19 cellular contexts compared by ENCODE assay signal in genomic region chr4:110778526-110778925, GRCh38.
A peak's percentile ranks its signal among the peaks of the same experiment; 100 is the strongest.
DNase-seq lines count a peak whose midpoint lies in the region; ATAC-seq, FAIRE-seq and TF ChIP-seq lines count a peak whose summit lies in the region.
"Had no signal": no experiment of that assay in that cellular context is flagged by ENCODE, and none has a peak within 500 bp of the region (broad histone marks: within the 10 kb centered on the region; RNA-seq: fewer than 3 reads in every experiment).

No MANE protein-coding gene starts in this region.

- no peak overlapping the region for H3K9ac ChIP-seq in astrocyte (ENCODE audit: low read length)
- H3K9ac ChIP-seq in mesenchymal stem cell (ENCODE audit: low read length): no peak overlapping the region
- H3K9ac ChIP-seq: BLaER1 treated with 17β-estradiol and CSF1 and Interleukin-3, amounts not matched to agents 10 nM and 100 nM; SK-N-SH had no signal

- no peak overlapping the region for H3K18ac ChIP-seq in mesenchymal stem cell (ENCODE audit: low read depth in 1 of 2, low read length in 2 of 2)

- no peak overlapping the region for H3K4me2 ChIP-seq in astrocyte (ENCODE audit: low read length)
- no peak overlapping the region for H3K4me2 ChIP-seq in mesenchymal stem cell (ENCODE audit: low read length, poor library complexity, severe bottlenecking)
- H3K4me2 ChIP-seq: BLaER1 treated with 17β-estradiol and CSF1 and Interleukin-3, amounts not matched to agents 10 nM and 100 nM; SK-N-SH had no signal

- TF ChIP-seq CTCF in HFF-Myc (IDR thresholded peaks at IDR 0.05; ENCODE audit: low read depth, low read length, missing control alignments) (no peak), astrocyte (IDR thresholded peaks at IDR 0.05; ENCODE audit: insufficient read depth, low read depth, low read length) (no peak)

- no peaks in the 10 kb centered on the region for H3K79me1 ChIP-seq in mesenchymal stem cell (replicated peaks; ENCODE audit: low read length, poor library complexity, severe bottlenecking)

- H3K79me2 ChIP-seq in astrocyte (ENCODE audit: insufficient read depth, low read length): no peaks in the 10 kb centered on the region

- peaks cover 2% of the 10 kb centered on the region for H3K9me3 Mint-ChIP-seq in astrocyte (ENCODE audit: unreplicated experiment)
- H3K9me3 Mint-ChIP-seq: CD8-positive, alpha-beta T cell had no signal

- no peak overlapping the region for H3K4ac ChIP-seq in mesenchymal stem cell (ENCODE audit: low read depth in 1 of 2, low read length in 2 of 2)

- H3K23ac ChIP-seq in mesenchymal stem cell (ENCODE audit: low read length in 2 of 2): no peak overlapping the region

- no peaks in the 10 kb centered on the region for H3K36me3 ChIP-seq in astrocyte (ENCODE audit: insufficient read depth, low read length)
- no peaks in the 10 kb centered on the region for H3K36me3 ChIP-seq in mesenchymal stem cell (ENCODE audit: control insufficient read depth in 1 of 2, insufficient read depth in 2 of 2, low read depth in 1 of 2, low read length in 2 of 2)
- H3K36me3 ChIP-seq: BLaER1 treated with 17β-estradiol and CSF1 and Interleukin-3, amounts not matched to agents 10 nM and 100 nM; MG63 had no signal

- no peak overlapping the region for H2BK15ac ChIP-seq in mesenchymal stem cell (ENCODE audit: low read depth, poor library complexity, severe bottlenecking)

- H2AK5ac ChIP-seq in mesenchymal stem cell (ENCODE audit: low read length, severe bottlenecking): no peak overlapping the region

- H3K27me3 Mint-ChIP-seq in astrocyte (ENCODE audit: low read depth, unreplicated experiment): no peaks in the 10 kb centered on the region

- no peaks in the 10 kb centered on the region for H4K20me1 ChIP-seq in astrocyte (ENCODE audit: insufficient read depth, low read length)
- H4K20me1 ChIP-seq: BLaER1 treated with 17β-estradiol and CSF1 and Interleukin-3, amounts not matched to agents 10 nM and 100 nM had no signal

- no peaks in the 10 kb centered on the region for H3K9me3 ChIP-seq in astrocyte (ENCODE audit: insufficient read depth, low read depth, low read length)
- H3K9me3 ChIP-seq in mesenchymal stem cell (ENCODE audit: control insufficient read depth, low read length): no peaks in the 10 kb centered on the region
- H3K9me3 ChIP-seq: BLaER1 treated with 17β-estradiol and CSF1 and Interleukin-3, amounts not matched to agents 10 nM and 100 nM; MG63; SK-N-SH had no signal

- 67% methylated on average over 2 of the region's 2 CpGs for WGBS in mesenchymal stem cell

- no peaks in the 10 kb centered on the region for H3K4me1 ChIP-seq in astrocyte (ENCODE audit: insufficient read depth, low read length)
- H3K4me1 ChIP-seq in mesenchymal stem cell (ENCODE audit: control insufficient read depth, insufficient read depth, low read depth, low read length): no peaks in the 10 kb centered on the region

- H3K27ac Mint-ChIP-seq in astrocyte (ENCODE audit: unreplicated experiment): no peak overlapping the region
- H3K27ac Mint-ChIP-seq: CD8-positive, alpha-beta T cell had no signal

- H3K4me3 ChIP-seq in HFF-Myc (replicated peaks; ENCODE audit: low read depth, low read length): no peak overlapping the region
- H3K4me3 ChIP-seq in astrocyte (ENCODE audit: insufficient read depth, low read depth, low read length): no peak overlapping the region
- H3K4me3 ChIP-seq in mesenchymal stem cell (ENCODE audit: insufficient read depth in 1 of 2, low read depth in 1 of 2, low read length in 2 of 2): no peak overlapping the region
- H3K4me3 ChIP-seq: BLaER1 treated with 17β-estradiol and CSF1 and Interleukin-3, amounts not matched to agents 10 nM and 100 nM; MG63 had no signal

- H3K4me3 Mint-ChIP-seq in astrocyte (ENCODE audit: unreplicated experiment): no peak overlapping the region
- H3K4me3 Mint-ChIP-seq: CD8-positive, alpha-beta T cell had no signal

- DNase-seq in EL: peak; percentile 51
- DNase-seq in HFF-Myc (ENCODE audit: extremely low read depth, low read depth): peak; percentile 27
- DNase-seq in astrocyte (ENCODE audit: low read depth): peak; percentile 12
- DNase-seq in mesenchymal stem cell: peak; percentile 58
- DNase-seq in NCI-H2107 treated with DMSO at 0.1 percent for 48 hours (lab: John Stamatoyannopoulos, UW; ENCODE audit: unreplicated experiment): no peak
- DNase-seq in HPDE6-E6E7 (ENCODE audit: extremely low spot score): no peak
- DNase-seq: Calu3; CD8-positive, alpha-beta T cell; DMS53; GOT3; MG63; NCI-H1092; NCI-H146; NCI-H2029 treated with DMSO at 0.1 percent for 48 hours; NCI-H82; SHP77; SK-N-SH had no signal

- no peak overlapping the region for H2BK5ac ChIP-seq in mesenchymal stem cell (ENCODE audit: low read depth, low read length, poor library complexity, severe bottlenecking)

- H4K91ac ChIP-seq in mesenchymal stem cell (ENCODE audit: low read length): no peak overlapping the region

- H3K36me3 Mint-ChIP-seq in astrocyte (ENCODE audit: low read depth, unreplicated experiment): no peaks in the 10 kb centered on the region
- H3K36me3 Mint-ChIP-seq: CD8-positive, alpha-beta T cell had no signal

- no peak for FAIRE-seq in astrocyte (lab: Jason Lieb, UNC)

- H3K27me3 ChIP-seq in astrocyte (ENCODE audit: insufficient read depth, low read length) (no peaks in the 10 kb centered on the region), mesenchymal stem cell (ENCODE audit: control insufficient read depth in 1 of 2, insufficient read depth in 1 of 2, low read length in 2 of 2) (no peaks in the 10 kb centered on the region)
- H3K27me3 ChIP-seq: BLaER1 treated with 17β-estradiol and CSF1 and Interleukin-3, amounts not matched to agents 10 nM and 100 nM; MG63 had no signal

- no peaks in the 10 kb centered on the region for H3K4me1 Mint-ChIP-seq in astrocyte (ENCODE audit: low read depth, unreplicated experiment)

- H3K27ac ChIP-seq in astrocyte (ENCODE audit: low read depth, low read length) (no peak overlapping the region), mesenchymal stem cell (ENCODE audit: low read length, poor library complexity, severe bottlenecking) (no peak overlapping the region)
- H3K27ac ChIP-seq: BLaER1 treated with 17β-estradiol and CSF1 and Interleukin-3, amounts not matched to agents 10 nM and 100 nM had no signal

- H3K14ac ChIP-seq in mesenchymal stem cell (ENCODE audit: low read length in 2 of 2): no peak overlapping the region

- no peak overlapping the region for H2BK12ac ChIP-seq in mesenchymal stem cell (ENCODE audit: low read length in 2 of 2)

- no peak overlapping the region for H2BK120ac ChIP-seq in mesenchymal stem cell (ENCODE audit: low read depth, low read length)

- no peak overlapping the region for H4K8ac ChIP-seq in mesenchymal stem cell (ENCODE audit: low read length)

- no peak for ATAC-seq in GM19455 (IDR thresholded peaks at IDR 0.05; ENCODE audit: unreplicated experiment)
- ATAC-seq: CD8-positive, alpha-beta T cell had no signal

- no peak overlapping the region for H2AFZ ChIP-seq in astrocyte (ENCODE audit: low read depth, low read length)
- H2AFZ ChIP-seq in mesenchymal stem cell (ENCODE audit: low read depth, low read length): no peak overlapping the region

Comparison
In these comparisons a context has a peak if more than half of its experiments do, and no peak if none do; other contexts are left out.
1. DNase-seq: peak in EL (single experiment), HFF-Myc (single experiment), astrocyte (single experiment) and mesenchymal stem cell (single experiment); none in NCI-H2107 treated with DMSO at 0.1 percent for 48 hours (single experiment) and HPDE6-E6E7 (single experiment).